27 cellular contexts compared by ENCODE assay signal in the genomic region with DNA sequence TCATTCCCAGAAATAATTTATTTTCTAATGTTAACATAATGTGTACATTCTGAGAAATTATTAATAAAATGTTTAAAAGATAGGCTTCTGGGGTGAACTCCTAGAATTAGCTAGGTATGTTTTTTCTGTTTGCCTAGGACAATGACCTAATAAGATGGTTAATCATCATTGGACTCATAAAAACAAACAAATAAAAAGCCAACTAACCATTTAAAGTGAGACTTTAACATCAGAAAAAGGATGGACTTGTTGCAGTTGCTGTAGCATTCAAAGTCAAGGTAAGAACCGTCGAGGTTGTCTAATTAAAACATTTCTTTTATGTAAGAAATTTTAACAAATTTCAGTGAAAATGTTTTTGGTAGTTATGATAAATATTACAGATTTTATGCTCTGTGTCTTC. TPM values are rescaled to one million over a fixed set of nuclear protein-coding genes. Genes with fewer than 3 reads are reported as not detected.
"Had no signal": no experiment of that assay in that cellular context is flagged by ENCODE, and none has a peak within 500 bp of the region (broad histone marks: within the 10 kb centered on the region; RNA-seq: fewer than 3 reads in every experiment).

A gene with protein sequence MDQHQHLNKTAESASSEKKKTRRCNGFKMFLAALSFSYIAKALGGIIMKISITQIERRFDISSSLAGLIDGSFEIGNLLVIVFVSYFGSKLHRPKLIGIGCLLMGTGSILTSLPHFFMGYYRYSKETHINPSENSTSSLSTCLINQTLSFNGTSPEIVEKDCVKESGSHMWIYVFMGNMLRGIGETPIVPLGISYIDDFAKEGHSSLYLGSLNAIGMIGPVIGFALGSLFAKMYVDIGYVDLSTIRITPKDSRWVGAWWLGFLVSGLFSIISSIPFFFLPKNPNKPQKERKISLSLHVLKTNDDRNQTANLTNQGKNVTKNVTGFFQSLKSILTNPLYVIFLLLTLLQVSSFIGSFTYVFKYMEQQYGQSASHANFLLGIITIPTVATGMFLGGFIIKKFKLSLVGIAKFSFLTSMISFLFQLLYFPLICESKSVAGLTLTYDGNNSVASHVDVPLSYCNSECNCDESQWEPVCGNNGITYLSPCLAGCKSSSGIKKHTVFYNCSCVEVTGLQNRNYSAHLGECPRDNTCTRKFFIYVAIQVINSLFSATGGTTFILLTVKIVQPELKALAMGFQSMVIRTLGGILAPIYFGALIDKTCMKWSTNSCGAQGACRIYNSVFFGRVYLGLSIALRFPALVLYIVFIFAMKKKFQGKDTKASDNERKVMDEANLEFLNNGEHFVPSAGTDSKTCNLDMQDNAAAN (plus strand): TSS at position 219 of the 400 bp plus-strand sequence. CDS start 5,034 bp downstream, outside the sequence.

- H3K27ac ChIP-seq: HL-60, KMS-11, Peyer's patch, SJSA1, SK-N-MC had no signal

- H3K4me2 ChIP-seq: KMS-11 had no signal

- ATAC-seq: K562 had no signal

- H3K4me3 ChIP-seq: K562, MG63, Peyer's patch, SJSA1, SK-N-MC had no signal

- FAIRE-seq: K562 had no signal

- DNase-seq: Kasumi-1, MG63, NCI-H1092, NCI-H1105 treated with DMSO at 0.1 percent for 48 hours, NCI-H1417 treated with DMSO at 0.1 percent for 48 hours, NCI-H146, NCI-H1694 treated with DMSO at 0.1 percent for 48 hours, NCI-H1930, NCI-H2081, NCI-H2107, NCI-H2227 treated with DMSO at 0.1 percent for 48 hours, NCI-H446, NCI-H510A, NCI-H524 treated with DMSO at 0.1 percent for 48 hours, NCI-H69, NCI-H774, Peyer's patch, Right ventricle myocardium superior, SIG-M5, T-helper 1 cell had no signal

- H3K4me1 ChIP-seq: Peyer's patch, SJSA1 had no signal

- H3K9ac ChIP-seq: KMS-11 had no signal

- H3K9me3 ChIP-seq: MG63, Peyer's patch had no signal

- H3K36me3 ChIP-seq: MG63, Peyer's patch, SJSA1 had no signal

- H3K27me3 ChIP-seq: MG63, Peyer's patch, SJSA1 had no signal

RNA-seq across cellular contexts. Expression of the gene that starts here (rescaled TPM):
- total RNA-seq: K562, Peyer's patch, Right ventricle myocardium superior, RPMI7951, SJSA1 had no signal
- polyA plus RNA-seq: IgD-negative memory B cell, K562 had no signal
